Comparison of ENCODE assay signal across 20 cellular contexts in genomic region chr2:228344531-228344930, GRCh38.
DNase-seq lines count a peak whose midpoint lies in the region.
"Had no signal": no experiment of that assay in that cellular context is flagged by ENCODE, and none has a peak within 500 bp of the region (broad histone marks: within the 10 kb centered on the region; RNA-seq: fewer than 3 reads in every experiment).

No MANE protein-coding gene starts in this region.

- H3K4me3 ChIP-seq in mesendoderm (ENCODE audit: low read length): no peak overlapping the region
- H3K4me3 ChIP-seq: BLaER1, GM12878 had no signal

- no peak overlapping the region for H4K5ac ChIP-seq in mesendoderm (ENCODE audit: low read length)

- H3K56ac ChIP-seq in mesendoderm (ENCODE audit: low read length): no peak overlapping the region

- no peaks in the 10 kb centered on the region for H3K36me3 ChIP-seq in mesendoderm (ENCODE audit: control insufficient read depth, insufficient read depth, low read length)
- H3K36me3 ChIP-seq: BE2C, BLaER1 had no signal

- no CpG with 5 or more reads among the region's 2 CpGs for WGBS in mesendoderm (ENCODE audit: extremely low coverage, insufficient coverage, low lambda C conversion rate)

- H3K79me2 ChIP-seq in mesendoderm (ENCODE audit: control insufficient read depth, insufficient read depth, low read length): no peaks in the 10 kb centered on the region

- H3K23ac ChIP-seq in mesendoderm (ENCODE audit: low read length): no peak overlapping the region

- no peak overlapping the region for H2BK5ac ChIP-seq in mesendoderm (ENCODE audit: low read length)

- H3K27ac ChIP-seq in mesendoderm (ENCODE audit: low read depth, low read length): no peak overlapping the region
- H3K27ac ChIP-seq: BLaER1 had no signal

- no peaks in the 10 kb centered on the region for H3K27me3 ChIP-seq in mesendoderm (ENCODE audit: insufficient read depth, low read length, poor library complexity)
- H3K27me3 ChIP-seq: BE2C, BLaER1 had no signal

- H3K4me1 ChIP-seq in mesendoderm (ENCODE audit: control insufficient read depth, low read depth, low read length): no peaks in the 10 kb centered on the region
- H3K4me1 ChIP-seq: BE2C had no signal

- no peak overlapping the region for H2BK15ac ChIP-seq in mesendoderm (replicated peaks; ENCODE audit: low read depth)

- H3K18ac ChIP-seq in mesendoderm (ENCODE audit: low read length): no peak overlapping the region

- peak; percentile 66 for DNase-seq in A172 (ENCODE audit: low spot score)
- peak; percentile 26 for DNase-seq in EL
- peak; percentile 55 for DNase-seq in NCI-H226
- peak; percentile 82 for DNase-seq in amniotic epithelial cell (ENCODE audit: low read depth)
- no peak for DNase-seq in NCI-H748 treated with DMSO at 0.1 percent for 48 hours (lab: John Stamatoyannopoulos, UW)
- no peak for DNase-seq in DMS153 (lab: John Stamatoyannopoulos, UW)
- no peak for DNase-seq in mesendoderm
- DNase-seq in 8988T: no peak
- DNase-seq: ACHN; BE2C; C1 segment of cervical spinal cord; CD4-positive, alpha-beta memory T cell; CD4-positive, CD25-positive, alpha-beta regulatory T cell; CD8-positive, alpha-beta memory T cell; COR-L47; DMS 273 treated with DMSO at 0.1 percent for 48 hours; DMS79 treated with DMSO at 0.1 percent for 48 hours; GDM1 had no signal

- no peak overlapping the region for H3K9ac ChIP-seq in mesendoderm (ENCODE audit: low read length)
- H3K9ac ChIP-seq: BLaER1 had no signal

- H2BK120ac ChIP-seq in mesendoderm (ENCODE audit: low read depth, low read length): no peak overlapping the region

- H3K79me1 ChIP-seq in mesendoderm (ENCODE audit: low read length): no peaks in the 10 kb centered on the region

- no peak overlapping the region for H4K8ac ChIP-seq in mesendoderm (ENCODE audit: low read depth, low read length)

- H3K4me2 ChIP-seq in mesendoderm (ENCODE audit: low read length): no peak overlapping the region
- H3K4me2 ChIP-seq: BLaER1 had no signal

- H2AK5ac ChIP-seq in mesendoderm (ENCODE audit: low read length): no peak overlapping the region

- no peak overlapping the region for H3K4ac ChIP-seq in mesendoderm (ENCODE audit: low read depth, low read length)

Comparison
In these comparisons a context has a peak if more than half of its experiments do, and no peak if none do; other contexts are left out.
1. DNase-seq: peak in A172 (single experiment), EL (single experiment), NCI-H226 (single experiment) and amniotic epithelial cell (single experiment); none in NCI-H748 treated with DMSO at 0.1 percent for 48 hours (single experiment), DMS153 (single experiment), mesendoderm (single experiment) and 8988T (single experiment).